8 cellular contexts compared by ENCODE assay signal in the genomic region with DNA sequence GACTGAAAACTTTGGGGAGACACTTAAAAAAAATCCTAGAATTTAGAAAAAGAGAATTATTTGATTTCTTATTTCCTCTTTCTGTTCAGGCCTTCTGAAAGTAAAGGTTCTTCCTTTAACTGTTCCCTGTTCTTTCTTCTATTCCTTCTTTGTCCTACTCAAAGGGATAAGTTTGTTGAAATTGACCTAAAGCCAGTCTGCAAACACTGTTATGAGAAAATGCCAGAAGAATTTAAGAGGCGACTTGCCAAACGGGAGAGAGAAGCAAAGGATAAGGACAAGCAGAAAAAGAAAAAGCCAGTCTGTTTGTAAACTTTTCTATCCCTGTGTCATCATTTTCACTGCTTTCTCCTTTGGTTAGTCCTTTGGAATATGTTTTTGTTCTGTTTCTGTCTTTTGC. TPM values are rescaled to one million over a fixed set of nuclear protein-coding genes. Genes with fewer than 3 reads are reported as not detected.
DNase-seq lines count a peak whose midpoint lies in the region; ATAC-seq and TF ChIP-seq lines count a peak whose summit lies in the region.
"Not testable (repeated sequence)": the region's sequence is repeated elsewhere in the genome, so short reads cannot be mapped to it uniquely, and the experiment has no call there.

No MANE protein-coding gene starts in this region.

- TF ChIP-seq POLR2A in gastroesophageal sphincter (IDR thresholded peaks at IDR 0.05) = not testable (repeated sequence)

- not testable (repeated sequence) for H3K9me3 Mint-ChIP-seq in CD4-positive, alpha-beta memory T cell; activated T-cell treated with anti-CD3 and anti-CD28 coated beads, Interleukin-2, amount 50 U/mL, for 72 hours; nephron progenitor cell; stimulated activated naive CD8-positive, alpha-beta T cell treated with anti-CD3 and anti-CD28 coated beads, Interleukin-15, Interleukin-2, amounts not matched to agents 100 ng/mL and 50 ng/mL, for 24 hours

- not testable (repeated sequence) for TF ChIP-seq EP300 in gastroesophageal sphincter (IDR thresholded peaks at IDR 0.05)

- TF ChIP-seq CTCF in Panc1 (IDR thresholded peaks at IDR 0.05); coronary artery (IDR thresholded peaks at IDR 0.05); gastroesophageal sphincter (IDR thresholded peaks at IDR 0.05); nephron progenitor cell (IDR thresholded peaks at IDR 0.05): not testable (repeated sequence)

- WGBS in gastroesophageal sphincter (ENCODE audit: low coverage in 1 of 2), 2 donors = no CpG with 5 or more reads among the region's 2 CpGs

- BruUV-seq in Panc1 (replicated peaks; lab: Mats Ljungman, UMichigan) = not testable (repeated sequence)

- peak overlapping the region in 4 of 7 donors; percentile 13 to 54 (median 46) for H3K27ac Mint-ChIP-seq in CD4-positive, alpha-beta memory T cell
- H3K27ac Mint-ChIP-seq in activated T-cell treated with anti-CD3 and anti-CD28 coated beads, Interleukin-2, amount 50 U/mL, for 72 hours = peak overlapping the region; percentile 45
- peak overlapping the region; percentile 26 for H3K27ac Mint-ChIP-seq in nephron progenitor cell
- H3K27ac Mint-ChIP-seq in stimulated activated naive CD8-positive, alpha-beta T cell treated with anti-CD3 and anti-CD28 coated beads, Interleukin-15, Interleukin-2, amounts not matched to agents 100 ng/mL and 50 ng/mL, for 24 hours = peak overlapping the region; percentile 40

- H3K36me3 ChIP-seq in CD4-positive, alpha-beta memory T cell (ENCODE audit: insufficient read depth, low read length) = peaks cover 29% of the 10 kb centered on the region
- not testable (repeated sequence) for H3K36me3 ChIP-seq in Panc1 (ENCODE audit: control insufficient read depth, insufficient read depth, low read length)
- peaks cover 0 to 45% of the 10 kb centered on the region in 2 donors for H3K36me3 ChIP-seq in gastroesophageal sphincter

- H3K27ac ChIP-seq in CD4-positive, alpha-beta memory T cell (ENCODE audit: low read depth, low read length) = not testable (repeated sequence)
- H3K27ac ChIP-seq in Panc1 (ENCODE audit: low read length) = peak overlapping the region; percentile 57; the same call in 1 of the 2 replicates
- H3K27ac ChIP-seq in coronary artery = peak overlapping the region; percentile 14 to 42
- H3K27ac ChIP-seq in gastroesophageal sphincter = peak overlapping the region in 3 of 4 donors; percentile 39 to 65 (median 56)

- not testable (repeated sequence) for H3K4me3 ChIP-seq in CD4-positive, alpha-beta memory T cell (ENCODE audit: low read length in 2 of 2); Panc1 (ENCODE audit: low read depth in 2 of 2, low read length in 2 of 2); coronary artery; gastroesophageal sphincter

- not testable (repeated sequence) for H3K27me3 Mint-ChIP-seq in CD4-positive, alpha-beta memory T cell; activated T-cell treated with anti-CD3 and anti-CD28 coated beads, Interleukin-2, amount 50 U/mL, for 72 hours (ENCODE audit: low read depth); nephron progenitor cell (ENCODE audit: low read depth, poor library complexity); stimulated activated naive CD8-positive, alpha-beta T cell treated with anti-CD3 and anti-CD28 coated beads, Interleukin-15, Interleukin-2, amounts not matched to agents 100 ng/mL and 50 ng/mL, for 24 hours

- POLR2A ChIA-PET in CD4-positive, alpha-beta memory T cell (lab: Charles Lee; ENCODE audit: partially characterized antibody) = not testable (repeated sequence)
- POLR2A ChIA-PET in Panc1 (lab: Charles Lee) = interaction anchor here (0.6 kb wide), 1 partner anchor 727 kb away, joined by 7 read pairs; no protein-coding TSS in a partner anchor

- intact Hi-C loops in CD4-positive, alpha-beta memory T cell (cut with micrococcal nuclease); Panc1 (cut with micrococcal nuclease; ENCODE audit: unreplicated experiment); left ventricle myocardium superior (cut with micrococcal nuclease): not testable (repeated sequence)

- not testable (repeated sequence) for H3K4me1 ChIP-seq in CD4-positive, alpha-beta memory T cell (ENCODE audit: insufficient read depth, low read length); Panc1 (ENCODE audit: control insufficient read depth, insufficient read depth, low read length)
- H3K4me1 ChIP-seq in gastroesophageal sphincter = peaks cover 0 to 32% (median 0%) of the 10 kb centered on the region in 3 donors

- DNase-seq in CD4-positive, alpha-beta memory T cell; Panc1 (ENCODE audit: low read depth, low spot score); activated T-cell treated with anti-CD3 and anti-CD28 coated beads, Interleukin-2, amount 50 U/mL, for 72 hours; coronary artery (ENCODE audit: low spot score); left ventricle myocardium superior; nephron progenitor cell: not testable (repeated sequence)

- in situ Hi-C loops in Panc1 (cut with HindIII; ENCODE audit: low pct_unique_long_range_greater_than_20kb, low sequenced_read_pairs) = not testable (repeated sequence)

- H3K27me3 ChIP-seq in CD4-positive, alpha-beta memory T cell (ENCODE audit: insufficient read depth, low read length); Panc1 (ENCODE audit: control insufficient read depth, insufficient read depth, low read length); gastroesophageal sphincter: not testable (repeated sequence)

- CTCF ChIA-PET in CD4-positive, alpha-beta memory T cell (lab: Charles Lee; ENCODE audit: partially characterized antibody); Panc1 (lab: Charles Lee): not testable (repeated sequence)

- not testable (repeated sequence) for H3K4me3 Mint-ChIP-seq in CD4-positive, alpha-beta memory T cell; activated T-cell treated with anti-CD3 and anti-CD28 coated beads, Interleukin-2, amount 50 U/mL, for 72 hours; nephron progenitor cell; stimulated activated naive CD8-positive, alpha-beta T cell treated with anti-CD3 and anti-CD28 coated beads, Interleukin-15, Interleukin-2, amounts not matched to agents 100 ng/mL and 50 ng/mL, for 24 hours

- not testable (repeated sequence) for H3K4me1 Mint-ChIP-seq in CD4-positive, alpha-beta memory T cell; activated T-cell treated with anti-CD3 and anti-CD28 coated beads, Interleukin-2, amount 50 U/mL, for 72 hours (ENCODE audit: low read depth); stimulated activated naive CD8-positive, alpha-beta T cell treated with anti-CD3 and anti-CD28 coated beads, Interleukin-15, Interleukin-2, amounts not matched to agents 100 ng/mL and 50 ng/mL, for 24 hours (ENCODE audit: low read depth)
- peaks cover 21% of the 10 kb centered on the region for H3K4me1 Mint-ChIP-seq in nephron progenitor cell

- ATAC-seq in Panc1; activated T-cell treated with anti-CD3 and anti-CD28 coated beads, Interleukin-2, amount 50 U/mL, for 72 hours (replicated peaks in 1 of 2): not testable (repeated sequence)
- ATAC-seq in gastroesophageal sphincter = peak; percentile 50
- peak; percentile 45 for ATAC-seq in left ventricle myocardium superior

- not testable (repeated sequence) for H3K9me3 ChIP-seq in CD4-positive, alpha-beta memory T cell (ENCODE audit: control insufficient read depth in 1 of 2, low read length in 2 of 2); Panc1 (ENCODE audit: control insufficient read depth, insufficient read depth, low read depth, low read length); gastroesophageal sphincter

- peaks cover 26 to 47% of the 10 kb centered on the region in 2 donors for H3K36me3 Mint-ChIP-seq in CD4-positive, alpha-beta memory T cell
- not testable (repeated sequence) for H3K36me3 Mint-ChIP-seq in activated T-cell treated with anti-CD3 and anti-CD28 coated beads, Interleukin-2, amount 50 U/mL, for 72 hours (ENCODE audit: insufficient read depth in 2 of 2)
- H3K36me3 Mint-ChIP-seq in nephron progenitor cell (ENCODE audit: low read depth) = peaks cover 25% of the 10 kb centered on the region
- peaks cover 24% of the 10 kb centered on the region for H3K36me3 Mint-ChIP-seq in stimulated activated naive CD8-positive, alpha-beta T cell treated with anti-CD3 and anti-CD28 coated beads, Interleukin-15, Interleukin-2, amounts not matched to agents 100 ng/mL and 50 ng/mL, for 24 hours (ENCODE audit: low read depth)

RNA-seq across cellular contexts. Expression of a gene that starts 38.5 kb away (rescaled TPM):
- total RNA-seq in CD4-positive, alpha-beta memory T cell = 100 to 1,000 TPM in 1 of 2 experiments, 10 to 100 TPM in 1; 89.8 to 102 TPM
- polyA plus RNA-seq in CD4-positive, alpha-beta memory T cell = 10 to 100 TPM in 1 of 2 donors, 1 to 10 TPM in 1; 2.8 to 15.4 TPM
- total RNA-seq in Panc1 (2021; ENCODE audit: unreplicated experiment) = 92.1 TPM
- polyA plus RNA-seq in Panc1 (2012; ENCODE audit: insufficient read length) = 84.9 TPM
- 10 to 100 TPM; 57.7 to 58.8 TPM for total RNA-seq in activated T-cell treated with anti-CD3 and anti-CD28 coated beads, Interleukin-2, amount 50 U/mL, for 72 hours
- 100 to 1,000 TPM in 1 of 4 donors, 10 to 100 TPM in 3; 71.0 to 115 (median 83.0) TPM for total RNA-seq in gastroesophageal sphincter
- total RNA-seq in left ventricle myocardium superior = 48.3 TPM
